In the genomic region with DNA sequence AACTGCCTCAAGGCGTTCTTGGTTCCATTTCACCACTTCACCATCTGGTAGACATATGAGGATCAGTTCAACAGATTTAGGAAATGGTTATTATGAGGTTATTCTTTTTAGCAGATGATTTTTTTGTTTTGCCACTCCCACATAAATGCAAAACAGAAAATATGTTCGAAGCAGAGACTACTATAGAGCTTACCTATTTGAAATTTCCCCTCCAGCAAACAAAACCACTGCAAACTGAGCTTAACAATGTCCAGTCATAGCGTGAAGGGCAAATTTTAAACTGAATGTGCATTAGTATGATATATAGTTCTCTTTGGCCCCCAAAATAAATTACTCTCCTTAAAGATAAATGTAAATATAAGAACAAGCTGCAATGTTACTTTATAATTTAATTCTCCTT, we compare ENCODE assay signal across 25 cellular contexts.
"Had no signal": no experiment of that assay in that cellular context is flagged by ENCODE, and none has a peak within 500 bp of the region (broad histone marks: within the 10 kb centered on the region; RNA-seq: fewer than 3 reads in every experiment).

No MANE protein-coding gene starts in this region.

- H3K4me3 ChIP-seq: ascending aorta, Peyer's patch, SJCRH30 had no signal

- H3K27ac ChIP-seq: ascending aorta, Peyer's patch, RWPE1, SJCRH30, VCaP had no signal

- H3K36me3 ChIP-seq: ascending aorta, Peyer's patch, SJCRH30 had no signal

- H3K27me3 ChIP-seq: ascending aorta, Peyer's patch had no signal

- DNase-seq: activated CD4-positive, alpha-beta T cell treated with anti-CD3 and anti-CD28 coated beads, Interleukin-2, amount 50 U/mL, for 1 hour; activated CD4-positive, CD25-positive, alpha-beta regulatory T cell; activated CD8-positive, alpha-beta memory T cell treated with anti-CD3 and anti-CD28 coated beads, Interleukin-2, amount 50 U/mL, for 4 hours; activated CD8-positive, alpha-beta T cell treated with anti-CD3 and anti-CD28 coated beads for 36 hours; activated naive CD4-positive, alpha-beta T cell treated with Interleukin-2 at 50 U/mL for 16 hours; activated naive CD8-positive, alpha-beta T cell treated with anti-CD3 and anti-CD28 coated beads, Interleukin-2, amount 50 U/mL, for 24 hours; amniotic stem cell; KBM-7; NCI-H1048; NCI-H1417 treated with DMSO at 0.1 percent for 48 hours; NCI-H1694; NCI-H2029; NCI-H2107; NCI-H2171 treated with DMSO at 0.1 percent for 48 hours; NCI-H226; NCI-H526 treated with DMSO at 0.1 percent for 48 hours; NCI-H82; Peyer's patch; Right ventricle myocardium superior; SJCRH30; T-helper 1 cell had no signal

- H3K9me3 ChIP-seq: ascending aorta, Peyer's patch, SJCRH30 had no signal

- H3K4me1 ChIP-seq: ascending aorta, Peyer's patch, SJCRH30 had no signal

- ATAC-seq: activated CD8-positive, alpha-beta T cell treated with anti-CD3 and anti-CD28 coated beads for 36 hours; activated naive CD4-positive, alpha-beta T cell treated with anti-CD3 and anti-CD28 coated beads, Interleukin-2, amount 50 U/mL, for 72 hours; activated naive CD8-positive, alpha-beta T cell treated with anti-CD3 and anti-CD28 coated beads, Interleukin-2, amount 50 U/mL, for 24 hours had no signal
